ENCODE assay signal across 11 cellular contexts in the genomic region with DNA sequence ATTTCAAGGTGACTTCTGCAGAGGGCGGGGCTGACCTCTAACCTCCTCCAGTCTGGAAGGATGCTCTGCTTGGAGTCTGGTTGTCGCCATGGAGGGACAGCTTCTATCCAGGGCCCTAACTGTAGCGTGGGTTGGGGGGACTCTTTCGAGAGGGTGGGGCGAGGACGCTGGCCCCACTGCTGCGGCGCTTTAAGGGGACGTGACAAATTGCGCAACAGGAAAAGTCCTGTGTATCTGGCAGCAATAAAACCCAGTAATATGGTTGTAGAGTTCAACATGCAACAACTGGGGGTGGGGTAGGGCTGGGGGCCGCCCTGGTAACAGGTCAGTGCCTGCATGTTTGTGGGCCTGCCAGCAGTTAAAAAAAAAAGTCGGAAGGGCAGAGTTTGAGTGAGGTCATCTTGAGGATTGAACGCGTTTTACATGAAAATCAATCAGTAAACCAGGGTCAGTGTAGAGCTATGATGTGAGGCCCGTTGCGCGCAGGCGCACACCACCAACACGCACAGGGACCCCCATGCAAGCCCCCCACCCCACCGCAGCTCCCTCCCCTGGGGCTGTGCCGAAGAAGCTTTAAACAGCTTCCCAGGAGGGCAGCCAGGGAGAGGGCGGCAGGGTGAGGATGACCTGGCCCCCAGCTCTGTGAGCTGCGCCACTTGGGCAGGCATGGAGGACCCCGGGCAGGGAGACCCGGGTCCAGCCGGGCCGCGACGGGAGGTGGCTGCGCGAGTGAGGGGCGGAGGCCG. TPM values are rescaled to one million over a fixed set of nuclear protein-coding genes. Genes with fewer than 3 reads are reported as not detected.
DNase-seq lines count a peak whose midpoint lies in the region; ATAC-seq and TF ChIP-seq lines count a peak whose summit lies in the region.
"Had no signal": no experiment of that assay in that cellular context is flagged by ENCODE, and none has a peak within 500 bp of the region (broad histone marks: within the 10 kb centered on the region; RNA-seq: fewer than 3 reads in every experiment).

No MANE protein-coding gene starts in this region.

- CTCF ChIA-PET in activated CD4-positive, alpha-beta memory T cell treated with anti-CD3 and anti-CD28 coated beads for 36 hours (lab: Charles Lee), result interaction anchor here (0.7 kb wide), 1 partner anchor 101 kb away, joined by 3 read pairs; no protein-coding TSS in a partner anchor

- H3K36me3 Mint-ChIP-seq in endodermal cell (ENCODE audit: low read depth) (no peaks in the 10 kb centered on the region), nephron (ENCODE audit: low read depth) (no peaks in the 10 kb centered on the region)
- H3K36me3 Mint-ChIP-seq in activated CD4-positive, alpha-beta memory T cell treated with anti-CD3 and anti-CD28 coated beads for 36 hours, result no peaks in the 10 kb centered on the region
- H3K36me3 Mint-ChIP-seq: CD8-positive, alpha-beta T cell had no signal

- H3K79me2 ChIP-seq in ACC112 (ENCODE audit: control insufficient read depth, insufficient read depth, low read length, unreplicated experiment), result no peaks in the 10 kb centered on the region

- no peak overlapping the region for H3K27ac ChIP-seq in ACC112 (ENCODE audit: low read depth, low read length)
- no peak overlapping the region for H3K27ac ChIP-seq in endodermal cell (ENCODE audit: low read depth, low read length)

- H3K27me3 ChIP-seq in ACC112 (ENCODE audit: insufficient read depth, low read length) (peaks cover 94% of the 10 kb centered on the region), endodermal cell (ENCODE audit: control insufficient read depth, insufficient read depth, low read length, poor library complexity, severe bottlenecking) (peaks cover 87% of the 10 kb centered on the region)

- ATAC-seq in HG03432 (IDR thresholded peaks at IDR 0.05; ENCODE audit: unreplicated experiment), result peak; percentile 25
- ATAC-seq in HG02840 (IDR thresholded peaks at IDR 0.05; ENCODE audit: low FRiP score, unreplicated experiment), result no peak
- no peak for ATAC-seq in GM18909 (IDR thresholded peaks at IDR 0.05; ENCODE audit: poor library complexity, unreplicated experiment)
- ATAC-seq: CD8-positive, alpha-beta T cell had no signal

- TF ChIP-seq CTCF in endodermal cell (conservative IDR thresholded peaks at IDR 0.05) (peak; percentile 10), nephron (IDR thresholded peaks at IDR 0.05; ENCODE audit: unreplicated experiment in 3 of 3) (no peak)

- no peaks in the 10 kb centered on the region for H3K9me3 Mint-ChIP-seq in endodermal cell
- H3K9me3 Mint-ChIP-seq in nephron, result no peaks in the 10 kb centered on the region
- H3K9me3 Mint-ChIP-seq in activated CD4-positive, alpha-beta memory T cell treated with anti-CD3 and anti-CD28 coated beads for 36 hours, result no peaks in the 10 kb centered on the region
- H3K9me3 Mint-ChIP-seq: CD8-positive, alpha-beta T cell had no signal

- H3K4me1 ChIP-seq in ACC112 (ENCODE audit: control insufficient read depth, insufficient read depth, low read length, unreplicated experiment) (peaks cover 11% of the 10 kb centered on the region), endodermal cell (ENCODE audit: control insufficient read depth, insufficient read depth, low read length) (peaks cover 6% of the 10 kb centered on the region)

- H3K4me3 Mint-ChIP-seq in endodermal cell (peak overlapping the region; percentile 60), nephron (peak overlapping the region; percentile 63 to 79 (median 75))
- no peak overlapping the region for H3K4me3 Mint-ChIP-seq in activated CD4-positive, alpha-beta memory T cell treated with anti-CD3 and anti-CD28 coated beads for 36 hours
- H3K4me3 Mint-ChIP-seq: CD8-positive, alpha-beta T cell had no signal

- peak overlapping the region; percentile 11 for H3K9ac ChIP-seq in endodermal cell (ENCODE audit: extremely low read depth, low read length, poor library complexity, severe bottlenecking)

- H3K4me3 ChIP-seq in ACC112 (ENCODE audit: low read depth, low read length) (peak overlapping the region; percentile 65; the same call in 1 of the 2 replicates), endodermal cell (ENCODE audit: low read length) (peak overlapping the region; percentile 78)

- intact Hi-C loops in activated CD4-positive, alpha-beta memory T cell treated with anti-CD3 and anti-CD28 coated beads for 36 hours (cut with micrococcal nuclease), result loop anchor here (5.0 kb wide), 3 partner anchors 351 to 1204 kb away; partner anchors contain the start of genes EN2 and MNX1

- WGBS in endodermal cell (ENCODE audit: insufficient coverage in 1 of 2, insufficient read length in 1 of 2), 2 experiments, result 21 to 39% methylated on average over 15 to 33 of the region's 33 CpGs

- POLR2A ChIA-PET in activated CD4-positive, alpha-beta memory T cell treated with anti-CD3 and anti-CD28 coated beads for 36 hours (lab: Charles Lee), result no interaction called here

- H3K4me1 Mint-ChIP-seq in endodermal cell, result peaks cover 25% of the 10 kb centered on the region
- H3K4me1 Mint-ChIP-seq in nephron, result peaks cover 40% of the 10 kb centered on the region
- peaks cover 34% of the 10 kb centered on the region for H3K4me1 Mint-ChIP-seq in activated CD4-positive, alpha-beta memory T cell treated with anti-CD3 and anti-CD28 coated beads for 36 hours (ENCODE audit: low read depth)

- no peak overlapping the region for H2AFZ ChIP-seq in ACC112 (ENCODE audit: low read length, unreplicated experiment)

- no peaks in the 10 kb centered on the region for H3K9me3 ChIP-seq in endodermal cell (ENCODE audit: control insufficient read depth, low read length)

- DNase-seq in endodermal cell (no peak), KG1 (lab: John Stamatoyannopoulos, UW) (no peak)
- DNase-seq in activated CD4-positive, alpha-beta memory T cell treated with anti-CD3 and anti-CD28 coated beads for 36 hours, result no peak
- DNase-seq: activated T-cell treated with anti-CD3 and anti-CD28 coated beads for 4 hours; CD8-positive, alpha-beta T cell had no signal

- peaks cover 76% of the 10 kb centered on the region for H3K27me3 Mint-ChIP-seq in endodermal cell (ENCODE audit: insufficient read depth)
- peaks cover 95% of the 10 kb centered on the region for H3K27me3 Mint-ChIP-seq in nephron (ENCODE audit: low read depth)
- H3K27me3 Mint-ChIP-seq in activated CD4-positive, alpha-beta memory T cell treated with anti-CD3 and anti-CD28 coated beads for 36 hours, result peaks cover 66% of the 10 kb centered on the region

- no peaks in the 10 kb centered on the region for H3K36me3 ChIP-seq in ACC112 (ENCODE audit: insufficient read depth, low read length)
- H3K36me3 ChIP-seq in endodermal cell (ENCODE audit: control insufficient read depth, insufficient read depth, low read length), result no peaks in the 10 kb centered on the region

- H3K27ac Mint-ChIP-seq in endodermal cell (peak overlapping the region; percentile 75), nephron (peak overlapping the region; percentile 56 to 92 (median 72))
- H3K27ac Mint-ChIP-seq in activated CD4-positive, alpha-beta memory T cell treated with anti-CD3 and anti-CD28 coated beads for 36 hours, result no peak overlapping the region
- H3K27ac Mint-ChIP-seq: CD8-positive, alpha-beta T cell had no signal

RNA-seq across cellular contexts. Expression of gene SHH, which starts 4.3 kb away (rescaled TPM):
- 1 to 10 TPM in 1 of 2 donors, under 1 TPM in 1; 0.99 to 1.6 TPM for total RNA-seq in endodermal cell
- 0.93 TPM for polyA plus RNA-seq in endodermal cell (2013, experiment 1 of 2)
- 0.41 TPM for polyA plus RNA-seq in endodermal cell (2013, experiment 2 of 2)
- not detected for total RNA-seq in activated CD4-positive, alpha-beta memory T cell treated with anti-CD3 and anti-CD28 coated beads for 36 hours
- total RNA-seq: cardiac septum; CD8-positive, alpha-beta T cell had no signal
